Comparison of ENCODE assay signal across 18 cellular contexts in genomic region chr9:133659566-133659965, GRCh38. TPM values are rescaled to one million over a fixed set of nuclear protein-coding genes. Genes with fewer than 3 reads are reported as not detected.
"Had no signal": no experiment of that assay in that cellular context is flagged by ENCODE, and none has a peak within 500 bp of the region (broad histone marks: within the 10 kb centered on the region; RNA-seq: fewer than 3 reads in every experiment).

No MANE protein-coding gene starts in this region.

- H3K27ac ChIP-seq: ascending aorta, gastrocnemius medialis, heart left ventricle had no signal

- H3K9me3 Mint-ChIP-seq: activated naive CD4-positive, alpha-beta T cell treated with anti-CD3 and anti-CD28 coated beads, Interleukin-2, amount 10 ng/mL, durations not matched to agents 7 days and 5 days; endodermal cell had no signal

- H3K9me3 ChIP-seq: ascending aorta, gastrocnemius medialis, heart left ventricle had no signal

- ATAC-seq: gastrocnemius medialis; stimulated activated naive CD8-positive, alpha-beta T cell treated with anti-CD3 and anti-CD28 coated beads, Interleukin-15, Interleukin-2, amounts not matched to agents 100 U/mL and 50 U/mL, for 24 hours had no signal

- H3K4me3 ChIP-seq: lung had no signal

- H3K27ac Mint-ChIP-seq: activated naive CD4-positive, alpha-beta T cell treated with anti-CD3 and anti-CD28 coated beads, Interleukin-2, amount 10 ng/mL, durations not matched to agents 7 days and 5 days; endodermal cell had no signal

- H3K36me3 Mint-ChIP-seq: activated naive CD4-positive, alpha-beta T cell treated with anti-CD3 and anti-CD28 coated beads, Interleukin-2, amount 10 ng/mL, durations not matched to agents 7 days and 5 days had no signal

- DNase-seq: activated CD4-positive, alpha-beta T cell treated with anti-CD3 and anti-CD28 coated beads, Interleukin-2, amount 50 U/mL, for 4 hours; activated CD4-positive, CD25-positive, alpha-beta regulatory T cell treated with anti-CD3 and anti-CD28 coated beads, Interleukin-2, amount 50 U/mL, for 72 hours; activated naive CD4-positive, alpha-beta T cell treated with anti-CD3 and anti-CD28 coated beads, Interleukin-2, amount 10 ng/mL, durations not matched to agents 7 days and 5 days; activated T-cell treated with anti-CD3 and anti-CD28 coated beads, Interleukin-2, amount 50 U/mL, for 1 hour; endodermal cell; gastrocnemius medialis; heart left ventricle; midbrain; stimulated activated naive CD8-positive, alpha-beta T cell treated with anti-CD3 and anti-CD28 coated beads, Interleukin-15, Interleukin-2, amounts not matched to agents 100 U/mL and 50 U/mL, for 24 hours; trophoblast cell had no signal

- H3K4me3 Mint-ChIP-seq: activated naive CD4-positive, alpha-beta T cell treated with anti-CD3 and anti-CD28 coated beads, Interleukin-2, amount 10 ng/mL, durations not matched to agents 7 days and 5 days; endodermal cell had no signal

- H3K36me3 ChIP-seq: ascending aorta, gastrocnemius medialis, heart left ventricle had no signal

RNA-seq across cellular contexts. Expression of gene DBH, which starts 23.4 kb away (rescaled TPM):
- total RNA-seq: ascending aorta, bronchial epithelial cell, endodermal cell, epithelial cell of proximal tubule, gastrocnemius medialis, left cardiac atrium, renal cortical epithelial cell, skeletal muscle tissue had no signal
- polyA plus RNA-seq: heart left ventricle had no signal

RNA-seq across cellular contexts. Expression of gene FAM163B, which starts 50.4 kb away (rescaled TPM):
- total RNA-seq: ascending aorta, bronchial epithelial cell, endodermal cell, epithelial cell of proximal tubule, gastrocnemius medialis, heart left ventricle, myocyte, renal cortical epithelial cell, skeletal muscle tissue had no signal
